In genomic region chr1:242243472-242243871, GRCh38 we compare ENCODE assay signal across 10 cellular contexts.
A peak's percentile ranks its signal among the peaks of the same experiment; 100 is the strongest.
DNase-seq lines count a peak whose midpoint lies in the region; ATAC-seq and TF ChIP-seq lines count a peak whose summit lies in the region.
"Had no signal": no experiment of that assay in that cellular context is flagged by ENCODE, and none has a peak within 500 bp of the region (broad histone marks: within the 10 kb centered on the region; RNA-seq: fewer than 3 reads in every experiment).

No MANE protein-coding gene starts in this region.

- H3K27me3 ChIP-seq in suprapubic skin (no peaks in the 10 kb centered on the region), SK-N-SH (ENCODE audit: insufficient read depth) (no peaks in the 10 kb centered on the region)

- H3K36me3 Mint-ChIP-seq in glutamatergic neuron (ENCODE audit: unreplicated experiment): no peaks in the 10 kb centered on the region

- no peaks in the 10 kb centered on the region for H3K4me1 Mint-ChIP-seq in glutamatergic neuron (ENCODE audit: low read depth, unreplicated experiment)

- 32% methylated on average over 1 of the region's 1 CpG for WGBS in suprapubic skin
- 14% methylated on average over 1 of the region's 1 CpG for WGBS in SK-N-SH (ENCODE audit: low lambda C conversion rate)

- H3K9me3 ChIP-seq in suprapubic skin (no peaks in the 10 kb centered on the region), SK-N-SH (no peaks in the 10 kb centered on the region)

- CTCF ChIA-PET in SK-N-SH (lab: Yijun Ruan, JAX): interaction anchor here (0.9 kb wide), 1 partner anchor 9 kb away, joined by 3 read pairs; no protein-coding TSS in a partner anchor

- TF ChIP-seq CTCF in suprapubic skin (IDR thresholded peaks at IDR 0.05) (no peak), SK-N-SH (IDR thresholded peaks at IDR 0.05) (no peak), glutamatergic neuron (IDR thresholded peaks at IDR 0.05; ENCODE audit: partially characterized antibody, unreplicated experiment) (no peak)

- no peaks in the 10 kb centered on the region for H3K27me3 Mint-ChIP-seq in glutamatergic neuron (ENCODE audit: unreplicated experiment)
- H3K27me3 Mint-ChIP-seq: stimulated activated naive CD8-positive, alpha-beta T cell treated with anti-CD3 and anti-CD28 coated beads, Interleukin-15, Interleukin-2, amounts not matched to agents 100 ng/mL and 50 ng/mL, for 24 hours had no signal

- POLR2A ChIA-PET in SK-N-SH (lab: Yijun Ruan, JAX): no interaction called here

- no peaks in the 10 kb centered on the region for H3K79me2 ChIP-seq in SK-N-SH (ENCODE audit: insufficient read depth)

- TF ChIP-seq EP300 in suprapubic skin (IDR thresholded peaks at IDR 0.05) (no peak), SK-N-SH (IDR thresholded peaks at IDR 0.05; ENCODE audit: borderline replicate concordance in 1 of 2, low read depth in 1 of 2, low read length in 1 of 2) (no peak)

- H3K4me1 ChIP-seq in suprapubic skin (peaks cover 8% of the 10 kb centered on the region), SK-N-SH (ENCODE audit: control insufficient read depth in 1 of 2, insufficient read depth in 2 of 2, low read depth in 1 of 2, low read length in 1 of 2) (peaks cover 0 to 10% of the 10 kb centered on the region in 2 experiments; a peak in 1 of 4 replicates)

- no peaks in the 10 kb centered on the region for H3K9me2 ChIP-seq in SK-N-SH

- H3F3A ChIP-seq in SK-N-SH (replicated peaks; ENCODE audit: insufficient read depth): no peaks in the 10 kb centered on the region

- peaks cover 1% of the 10 kb centered on the region for H3K9me3 Mint-ChIP-seq in glutamatergic neuron (ENCODE audit: unreplicated experiment)
- H3K9me3 Mint-ChIP-seq: stimulated activated naive CD8-positive, alpha-beta T cell treated with anti-CD3 and anti-CD28 coated beads, Interleukin-15, Interleukin-2, amounts not matched to agents 100 ng/mL and 50 ng/mL, for 24 hours had no signal

- H3K27ac ChIP-seq in suprapubic skin (no peak overlapping the region), SK-N-SH (ENCODE audit: low read depth in 2 of 2, low read length in 1 of 2) (no peak overlapping the region)

- H3K4me3 ChIP-seq in suprapubic skin: peak overlapping the region; percentile 3
- H3K4me3 ChIP-seq in SK-N-SH (ENCODE audit: low read depth in 2 of 2, low read length in 1 of 2): no peak overlapping the region

- TF ChIP-seq POLR2A in suprapubic skin (IDR thresholded peaks at IDR 0.05): no peak

- ATAC-seq in HG02763 (IDR thresholded peaks at IDR 0.05; ENCODE audit: unreplicated experiment): peak; percentile 95

- H3K4me2 ChIP-seq in SK-N-SH: no peak overlapping the region

- no peak overlapping the region for H3K9ac ChIP-seq in SK-N-SH

- peak; percentile 6 for DNase-seq in NOMO-1 treated with DMSO at 0.1 percent for 48 hours (lab: John Stamatoyannopoulos, UW; ENCODE audit: unreplicated experiment)
- DNase-seq in NOMO-1 (lab: John Stamatoyannopoulos, UW; ENCODE audit: unreplicated experiment in 2 of 2): no peak
- DNase-seq in M059J (ENCODE audit: low read depth): peak; percentile 8
- DNase-seq in suprapubic skin (ENCODE audit: low spot score in 2 of 2): no peak
- DNase-seq in SK-N-SH: no peak
- DNase-seq in DMS53 (lab: John Stamatoyannopoulos, UW): no peak
- no peak for DNase-seq in glutamatergic neuron
- DNase-seq: NCI-H226 had no signal

- H4K20me1 ChIP-seq in SK-N-SH (ENCODE audit: insufficient read depth): no peaks in the 10 kb centered on the region

- no peak for TF ChIP-seq RAD21 in SK-N-SH (IDR thresholded peaks at IDR 0.05; ENCODE audit: low read length)

- H2AFZ ChIP-seq in SK-N-SH (ENCODE audit: low read depth): no peak overlapping the region

- H3K4me3 Mint-ChIP-seq in glutamatergic neuron (ENCODE audit: unreplicated experiment): no peak overlapping the region
- H3K4me3 Mint-ChIP-seq: stimulated activated naive CD8-positive, alpha-beta T cell treated with anti-CD3 and anti-CD28 coated beads, Interleukin-15, Interleukin-2, amounts not matched to agents 100 ng/mL and 50 ng/mL, for 24 hours had no signal

- H3K27ac Mint-ChIP-seq in glutamatergic neuron (ENCODE audit: unreplicated experiment): no peak overlapping the region
- H3K27ac Mint-ChIP-seq: stimulated activated naive CD8-positive, alpha-beta T cell treated with anti-CD3 and anti-CD28 coated beads, Interleukin-15, Interleukin-2, amounts not matched to agents 100 ng/mL and 50 ng/mL, for 24 hours had no signal

- no peaks in the 10 kb centered on the region for H3K36me3 ChIP-seq in suprapubic skin
- H3K36me3 ChIP-seq in SK-N-SH (replicated peaks in 1 of 2; ENCODE audit: control insufficient read depth in 1 of 2, insufficient read depth in 2 of 2, low read length in 1 of 2): no peaks in the 10 kb centered on the region

TF ChIP-seq in SK-N-SH, 30 proteins besides CTCF, POLR2A, EP300 and RAD21:
- TF ChIP-seq ZBTB33 (IDR thresholded peaks at IDR 0.05; ENCODE audit: borderline replicate concordance, low read depth): no peak
- no peak for TF ChIP-seq NRF1 (IDR thresholded peaks at IDR 0.05; ENCODE audit: low read depth, low read length)
- no peak for TF ChIP-seq ELF1 (IDR thresholded peaks at IDR 0.05)
- no peak for TF ChIP-seq GABPA (IDR thresholded peaks at IDR 0.05; ENCODE audit: low read depth)
- TF ChIP-seq EZH2phosphoT487 (IDR thresholded peaks at IDR 0.05; ENCODE audit: borderline replicate concordance, low read depth): no peak
- TF ChIP-seq MAX (IDR thresholded peaks at IDR 0.05; ENCODE audit: low read depth): no peak
- no peak for TF ChIP-seq TAF1 (IDR thresholded peaks at IDR 0.05; ENCODE audit: borderline replicate concordance, low read depth, low read length)
- TF ChIP-seq USF2 (IDR thresholded peaks at IDR 0.05; ENCODE audit: borderline replicate concordance, low read depth, low read length): no peak
- no peak for TF ChIP-seq FOXM1 (IDR thresholded peaks at IDR 0.05; ENCODE audit: low read depth)
- TF ChIP-seq RCOR1 (IDR thresholded peaks at IDR 0.05; ENCODE audit: low read length): no peak
- no peak for TF ChIP-seq GATA2 (CRISPR knock-in tag; IDR thresholded peaks at IDR 0.05)
- TF ChIP-seq PBX3 (IDR thresholded peaks at IDR 0.05): no peak
- TF ChIP-seq SIN3A (IDR thresholded peaks at IDR 0.05; ENCODE audit: borderline replicate concordance, low read depth, low read length): no peak
- no peak for TF ChIP-seq YY1 (IDR thresholded peaks at IDR 0.05; ENCODE audit: low read depth)
- TF ChIP-seq FOSL2 (IDR thresholded peaks at IDR 0.05; ENCODE audit: borderline replicate concordance, low read depth): no peak
- TF ChIP-seq IRF3 (IDR thresholded peaks at IDR 0.05; ENCODE audit: low read depth, low read length): no peak
- no peak for TF ChIP-seq RFX5 (IDR thresholded peaks at IDR 0.05; ENCODE audit: low read length)
- no peak for TF ChIP-seq SMC3 (IDR thresholded peaks at IDR 0.05; ENCODE audit: low read depth, low read length)
- no peak for TF ChIP-seq POLR2AphosphoS5 (IDR thresholded peaks at IDR 0.05; ENCODE audit: low read depth, low read length)
- no peak for TF ChIP-seq MXI1 (IDR thresholded peaks at IDR 0.05; ENCODE audit: low read depth, low read length)

Comparison
In these comparisons a context has a peak if more than half of its experiments do, and no peak if none do; other contexts are left out.
1. DNase-seq: peak in NOMO-1 treated with DMSO at 0.1 percent for 48 hours (single experiment) and M059J (single experiment); none in NOMO-1 (0 of 2), suprapubic skin (0 of 2), SK-N-SH (single experiment), DMS53 (single experiment) and glutamatergic neuron (single experiment).